5 cellular contexts compared by ENCODE assay signal in the genomic region with DNA sequence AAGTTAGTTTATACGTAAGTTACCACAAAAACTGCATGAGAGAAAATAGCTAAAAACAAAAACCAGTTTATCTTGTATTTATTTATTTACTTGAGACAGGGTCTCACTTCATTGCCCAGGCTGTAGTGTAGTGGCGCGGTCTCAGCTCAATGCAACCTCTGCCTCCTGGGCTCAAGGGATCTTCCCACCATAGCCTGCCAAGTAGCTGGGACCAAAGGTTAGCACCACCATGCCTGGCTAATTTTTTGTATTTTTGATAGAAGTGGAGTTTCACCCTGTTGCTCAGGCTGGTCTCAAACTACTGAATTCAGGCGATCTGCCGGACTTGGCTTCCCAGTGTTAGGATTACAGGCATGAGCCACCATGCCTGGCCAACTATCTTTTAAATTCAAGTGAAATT.
"Had no signal": no experiment of that assay in that cellular context is flagged by ENCODE, and none has a peak within 500 bp of the region (broad histone marks: within the 10 kb centered on the region; RNA-seq: fewer than 3 reads in every experiment).

No MANE protein-coding gene starts in this region.

- H3K27ac Mint-ChIP-seq: GM23338, H9, IgD-negative memory B cell had no signal

- H3K36me3 Mint-ChIP-seq: IgD-negative memory B cell had no signal

- H3K9me3 Mint-ChIP-seq: GM23338 had no signal

- H3K4me1 Mint-ChIP-seq: IgD-negative memory B cell had no signal

- H3K4me3 ChIP-seq: GM23338 had no signal

- DNase-seq: H9, HCEC 1CT, KBM-7 had no signal

- ATAC-seq: GM23338 had no signal

- H3K4me3 Mint-ChIP-seq: GM23338, H9, IgD-negative memory B cell had no signal

- H3K27me3 Mint-ChIP-seq: IgD-negative memory B cell had no signal
